1 cellular context compared by ENCODE assay signal in genomic region chr1:220046052-220046930, GRCh38.
TF ChIP-seq lines count a peak whose summit lies in the region.

Gene EPRS1 (minus strand): TSS chr1:220046505. CDS start chr1:220046388, 117 bp downstream.

TF ChIP-seq in HEK293, 187 proteins besides CTCF, POLR2A, EP300 and RAD21 (continued from another document and continues in another):
- TF ChIP-seq PATZ1 (tag by site-specific recombination; IDR thresholded peaks at IDR 0.05), result peak; percentile 57; the same call in 1 of the 2 replicates
- TF ChIP-seq ZNF692 (tag by site-specific recombination; IDR thresholded peaks at IDR 0.05), result peak; percentile 80
- TF ChIP-seq ZNF776 (tag by site-specific recombination; IDR thresholded peaks at IDR 0.05; ENCODE audit: borderline replicate concordance), result no peak
- TF ChIP-seq PRDM1 (tag by site-specific recombination; IDR thresholded peaks at IDR 0.05), result no peak
- TF ChIP-seq ELK4 (IDR thresholded peaks at IDR 0.05; ENCODE audit: borderline replicate concordance, low read depth, low read length), result no peak
- TF ChIP-seq ZFP3 (tag by site-specific recombination; IDR thresholded peaks at IDR 0.05; ENCODE audit: low read depth), result 0 out of 2 replicates have a peak, but pooled peaks have one; percentile 7
- 0 out of 2 replicates have a peak, but pooled peaks have one; percentile 33 for TF ChIP-seq KLF7 (tag by site-specific recombination; IDR thresholded peaks at IDR 0.05; ENCODE audit: borderline replicate concordance)
- no peak for TF ChIP-seq ZNF18 (tag by site-specific recombination; IDR thresholded peaks at IDR 0.05)
- peak; percentile 93 for TF ChIP-seq ZBTB17 (tag by site-specific recombination; IDR thresholded peaks at IDR 0.05)
- TF ChIP-seq ZNF530 (tag by site-specific recombination; IDR thresholded peaks at IDR 0.05; ENCODE audit: low read depth), result no peak
- no peak for TF ChIP-seq ZNF830 (tag by site-specific recombination; IDR thresholded peaks at IDR 0.05; ENCODE audit: low read depth)
- TF ChIP-seq ZNF521 (tag by site-specific recombination; IDR thresholded peaks at IDR 0.05), result no peak
- TF ChIP-seq ZSCAN16 (tag by site-specific recombination; IDR thresholded peaks at IDR 0.05), result no peak
- no peak for TF ChIP-seq ZNF184 (tag by site-specific recombination; IDR thresholded peaks at IDR 0.05)
- TF ChIP-seq ZBTB44 (tag by site-specific recombination; IDR thresholded peaks at IDR 0.05), result peak; percentile 86
- peak; percentile 86; the same call in 1 of the 2 replicates for TF ChIP-seq ZNF2 (tag by site-specific recombination; IDR thresholded peaks at IDR 0.05)
- TF ChIP-seq ZNF707 (tag by site-specific recombination; IDR thresholded peaks at IDR 0.05), result no peak
- TF ChIP-seq ZNF654 (tag by site-specific recombination; IDR thresholded peaks at IDR 0.05; ENCODE audit: low read depth), result no peak
- peak; percentile 50 for TF ChIP-seq KLF1 (tag by site-specific recombination; IDR thresholded peaks at IDR 0.05)
- peak; percentile 75 for TF ChIP-seq IKZF3 (tag by site-specific recombination; IDR thresholded peaks at IDR 0.05)
- TF ChIP-seq ZNF76 (tag by site-specific recombination; IDR thresholded peaks at IDR 0.05; ENCODE audit: borderline replicate concordance, low read depth), result peak; percentile 56; the same call in 1 of the 2 replicates
- TF ChIP-seq ZNF571 (tag by site-specific recombination; IDR thresholded peaks at IDR 0.05), result no peak
- TF ChIP-seq ZNF701 (tag by site-specific recombination; IDR thresholded peaks at IDR 0.05), result no peak
- TF ChIP-seq KLF16 (tag by site-specific recombination; IDR thresholded peaks at IDR 0.05), result peak; percentile 63; the same call in 1 of the 2 replicates
- TF ChIP-seq KLF9 (tag by site-specific recombination; IDR thresholded peaks at IDR 0.05; ENCODE audit: low read depth), result no peak
- TF ChIP-seq PRDM6 (tag by site-specific recombination; IDR thresholded peaks at IDR 0.05), result peak; percentile 94
- TF ChIP-seq ZNF623 (tag by site-specific recombination; IDR thresholded peaks at IDR 0.05), result no peak
- peak; percentile 84 for TF ChIP-seq ZBTB48 (tag by site-specific recombination; IDR thresholded peaks at IDR 0.05)
- TF ChIP-seq ZNF518A (tag by site-specific recombination; conservative IDR thresholded peaks at IDR 0.05; ENCODE audit: low read depth), result peak; percentile 65; the same call in 1 of the 2 replicates
- peak; percentile 28; the same call in 1 of the 2 replicates for TF ChIP-seq ZNF324 (tag by site-specific recombination; IDR thresholded peaks at IDR 0.05)
- TF ChIP-seq SETDB1 (IDR thresholded peaks at IDR 0.05; ENCODE audit: insufficient read length, low read length), result no peak
- TF ChIP-seq GLI4 (tag by site-specific recombination; IDR thresholded peaks at IDR 0.05), result no peak
- TF ChIP-seq REPIN1 (tag by site-specific recombination; IDR thresholded peaks at IDR 0.05; ENCODE audit: low read depth), result 0 out of 2 replicates have a peak, but pooled peaks have one; percentile 17
- no peak for TF ChIP-seq ATF2 (tag by site-specific recombination; IDR thresholded peaks at IDR 0.05; ENCODE audit: low read depth)
- peak; percentile 84 for TF ChIP-seq SP7 (tag by site-specific recombination; IDR thresholded peaks at IDR 0.05)
- TF ChIP-seq ZNF768 (tag by site-specific recombination; IDR thresholded peaks at IDR 0.05), result no peak; the same call in 1 of the 2 replicates
- TF ChIP-seq ZNF629 (tag by site-specific recombination; IDR thresholded peaks at IDR 0.05), result peak; percentile 77
- TF ChIP-seq REST (tag by site-specific recombination; IDR thresholded peaks at IDR 0.05), result 0 out of 2 replicates have a peak, but pooled peaks have one; percentile 34
- TF ChIP-seq ZNF837 (tag by site-specific recombination; IDR thresholded peaks at IDR 0.05), result no peak
- peak; percentile 82; the same call in 1 of the 2 replicates for TF ChIP-seq ZNF580 (tag by site-specific recombination; IDR thresholded peaks at IDR 0.05)
